ENCODE assay signal across 1 cellular context in genomic region chr2:222949690-222950323, GRCh38.
TF ChIP-seq lines count a peak whose summit lies in the region.

No MANE protein-coding gene starts in this region.

TF ChIP-seq in GM12878, 131 proteins besides CTCF, POLR2A, EP300 and RAD21 (continued from another document):
- TF ChIP-seq ZNF592 (IDR thresholded peaks at IDR 0.05) (no peak), LARP7 (IDR thresholded peaks at IDR 0.05) (no peak), ZSCAN29 (IDR thresholded peaks at IDR 0.05) (no peak), DPF2 (IDR thresholded peaks at IDR 0.05) (no peak), PAX5 (IDR thresholded peaks at IDR 0.05; ENCODE audit: borderline replicate concordance, low read depth, low read length) (no peak), NFIC (IDR thresholded peaks at IDR 0.05; ENCODE audit: low read depth, low read length) (no peak), ZNF274 (IDR thresholded peaks at IDR 0.05; ENCODE audit: insufficient read depth, insufficient read length) (no peak), CUX1 (IDR thresholded peaks at IDR 0.05; ENCODE audit: insufficient replicate concordance, low read depth, low read length) (no peak), CBX3 (IDR thresholded peaks at IDR 0.05; ENCODE audit: borderline replicate concordance, low read depth) (no peak)
